ENCODE assay signal across 1 cellular context in the genomic region with DNA sequence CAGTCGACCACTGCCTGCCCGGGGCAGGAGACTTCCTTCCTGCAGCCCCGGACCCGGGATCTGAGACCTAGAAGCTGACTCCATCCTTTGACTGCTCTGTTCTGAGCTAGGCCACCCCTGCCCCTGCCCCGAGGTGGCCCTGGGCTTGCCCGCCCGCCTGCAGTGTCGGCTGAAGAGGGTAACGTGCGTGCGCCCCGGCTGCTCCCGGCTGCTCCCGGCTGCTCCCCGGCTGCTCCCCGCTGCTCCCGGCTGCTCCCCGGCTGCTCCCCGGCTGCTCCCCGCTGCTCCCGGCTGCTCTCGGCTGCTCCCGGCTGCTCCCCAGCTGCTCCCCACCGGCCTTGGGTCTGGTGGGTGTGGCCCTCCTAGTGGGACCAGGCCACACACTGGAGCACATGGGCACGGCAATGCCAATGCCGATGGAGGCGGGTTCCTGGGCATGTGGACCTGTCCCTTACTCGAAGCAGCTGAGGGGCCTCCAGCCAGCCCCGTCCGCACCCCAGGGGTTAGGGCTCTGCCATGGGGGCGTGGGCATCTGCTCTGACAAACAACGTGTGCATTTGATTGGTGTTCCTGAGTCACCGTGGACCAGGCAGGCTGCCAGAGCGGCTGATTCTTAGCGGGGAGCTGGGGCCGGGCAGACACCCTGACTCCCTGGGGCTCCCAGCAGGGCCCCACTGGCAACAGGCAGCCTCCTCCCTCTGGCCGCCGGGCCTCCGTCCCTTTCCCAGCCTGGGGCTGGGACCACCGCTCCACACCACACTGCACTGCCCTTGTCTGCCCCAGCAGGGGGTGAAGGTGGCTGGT.
TF ChIP-seq lines count a peak whose summit lies in the region.

No MANE protein-coding gene starts in this region.

TF ChIP-seq in HepG2, 621 proteins besides CTCF, POLR2A, EP300 and RAD21 (continued from another document and continues in another):
- TF ChIP-seq, protein P1, sequence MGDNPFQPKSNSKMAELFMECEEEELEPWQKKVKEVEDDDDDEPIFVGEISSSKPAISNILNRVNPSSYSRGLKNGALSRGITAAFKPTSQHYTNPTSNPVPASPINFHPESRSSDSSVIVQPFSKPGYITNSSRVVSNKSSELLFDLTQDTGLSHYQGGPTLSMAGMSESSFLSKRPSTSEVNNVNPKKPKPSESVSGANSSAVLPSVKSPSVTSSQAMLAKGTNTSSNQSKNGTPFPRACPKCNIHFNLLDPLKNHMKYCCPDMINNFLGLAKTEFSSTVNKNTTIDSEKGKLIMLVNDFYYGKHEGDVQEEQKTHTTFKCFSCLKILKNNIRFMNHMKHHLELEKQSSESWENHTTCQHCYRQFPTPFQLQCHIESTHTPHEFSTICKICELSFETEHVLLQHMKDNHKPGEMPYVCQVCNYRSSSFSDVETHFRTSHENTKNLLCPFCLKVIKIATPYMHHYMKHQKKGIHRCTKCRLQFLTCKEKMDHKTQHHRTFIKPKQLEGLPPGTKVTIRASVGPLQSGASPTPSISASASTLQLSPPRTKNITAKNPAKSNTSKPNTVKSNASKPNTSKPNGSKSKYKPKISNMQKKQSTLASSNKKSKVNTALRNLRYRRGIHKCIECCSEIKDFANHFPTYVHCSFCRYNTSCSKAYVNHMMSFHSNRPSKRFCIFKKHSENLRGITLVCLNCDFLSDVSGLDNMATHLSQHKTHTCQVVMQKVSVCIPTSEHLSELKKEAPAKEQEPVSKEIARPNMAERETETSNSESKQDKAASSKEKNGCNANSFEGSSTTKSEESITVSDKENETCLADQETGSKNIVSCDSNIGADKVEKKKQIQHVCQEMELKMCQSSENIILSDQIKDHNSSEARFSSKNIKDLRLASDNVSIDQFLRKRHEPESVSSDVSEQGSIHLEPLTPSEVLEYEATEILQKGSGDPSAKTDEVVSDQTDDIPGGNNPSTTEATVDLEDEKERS (CRISPR knock-in tag; IDR thresholded peaks at IDR 0.05) = no peak; the same call in 1 of the 2 replicates
- TF ChIP-seq KLF12 (CRISPR knock-in tag; IDR thresholded peaks at IDR 0.05; ENCODE audit: borderline replicate concordance) = peak; percentile 80; the same call in 1 of the 2 replicates
- peak; percentile 56; the same call in 1 of the 2 replicates for TF ChIP-seq NFYC (CRISPR knock-in tag; IDR thresholded peaks at IDR 0.05)
- 0 out of 2 replicates have a peak, but pooled peaks have one; percentile 43 for TF ChIP-seq KAT8 (CRISPR knock-in tag; IDR thresholded peaks at IDR 0.05)
- TF ChIP-seq ZBTB38 (CRISPR knock-in tag; IDR thresholded peaks at IDR 0.05) = no peak; the same call in 1 of the 2 replicates
- TF ChIP-seq ZNF850 (CRISPR knock-in tag; conservative IDR thresholded peaks at IDR 0.05) = no peak; the same call in 1 of the 2 replicates
- peak; percentile 0; the same call in 1 of the 2 replicates for TF ChIP-seq CENPT (CRISPR knock-in tag; IDR thresholded peaks at IDR 0.05; ENCODE audit: low read depth)
- no peak for TF ChIP-seq JUNB (CRISPR knock-in tag; IDR thresholded peaks at IDR 0.05; ENCODE audit: borderline replicate concordance)
- TF ChIP-seq NR2C2 (CRISPR knock-in tag; IDR thresholded peaks at IDR 0.05; ENCODE audit: borderline replicate concordance) = no peak
- no peak for TF ChIP-seq NFKBIZ (CRISPR knock-in tag; IDR thresholded peaks at IDR 0.05)
- TF ChIP-seq BORCS8-MEF2B (CRISPR knock-in tag; IDR thresholded peaks at IDR 0.05) = peak; percentile 20
- no peak for TF ChIP-seq ZBTB3 (CRISPR knock-in tag; IDR thresholded peaks at IDR 0.05; ENCODE audit: borderline replicate concordance, low read depth)
- TF ChIP-seq HES4 (CRISPR knock-in tag; IDR thresholded peaks at IDR 0.05; ENCODE audit: borderline replicate concordance) = 0 out of 2 replicates have a peak, but pooled peaks have one; percentile 27
- TF ChIP-seq, protein P2, sequence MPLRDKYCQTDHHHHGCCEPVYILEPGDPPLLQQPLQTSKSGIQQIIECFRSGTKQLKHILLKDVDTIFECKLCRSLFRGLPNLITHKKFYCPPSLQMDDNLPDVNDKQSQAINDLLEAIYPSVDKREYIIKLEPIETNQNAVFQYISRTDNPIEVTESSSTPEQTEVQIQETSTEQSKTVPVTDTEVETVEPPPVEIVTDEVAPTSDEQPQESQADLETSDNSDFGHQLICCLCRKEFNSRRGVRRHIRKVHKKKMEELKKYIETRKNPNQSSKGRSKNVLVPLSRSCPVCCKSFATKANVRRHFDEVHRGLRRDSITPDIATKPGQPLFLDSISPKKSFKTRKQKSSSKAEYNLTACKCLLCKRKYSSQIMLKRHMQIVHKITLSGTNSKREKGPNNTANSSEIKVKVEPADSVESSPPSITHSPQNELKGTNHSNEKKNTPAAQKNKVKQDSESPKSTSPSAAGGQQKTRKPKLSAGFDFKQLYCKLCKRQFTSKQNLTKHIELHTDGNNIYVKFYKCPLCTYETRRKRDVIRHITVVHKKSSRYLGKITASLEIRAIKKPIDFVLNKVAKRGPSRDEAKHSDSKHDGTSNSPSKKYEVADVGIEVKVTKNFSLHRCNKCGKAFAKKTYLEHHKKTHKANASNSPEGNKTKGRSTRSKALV (CRISPR knock-in tag; IDR thresholded peaks at IDR 0.05) = no peak
- no peak for TF ChIP-seq CENPX (CRISPR knock-in tag; IDR thresholded peaks at IDR 0.05)
- TF ChIP-seq, protein P3, sequence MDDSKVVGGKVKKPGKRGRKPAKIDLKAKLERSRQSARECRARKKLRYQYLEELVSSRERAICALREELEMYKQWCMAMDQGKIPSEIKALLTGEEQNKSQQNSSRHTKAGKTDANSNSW (CRISPR knock-in tag; IDR thresholded peaks at IDR 0.05; ENCODE audit: borderline replicate concordance) = 0 out of 2 replicates have a peak, but pooled peaks have one; percentile 25
- no peak for TF ChIP-seq HDAC2 (CRISPR knock-in tag; IDR thresholded peaks at IDR 0.05)
- TF ChIP-seq, protein P4, sequence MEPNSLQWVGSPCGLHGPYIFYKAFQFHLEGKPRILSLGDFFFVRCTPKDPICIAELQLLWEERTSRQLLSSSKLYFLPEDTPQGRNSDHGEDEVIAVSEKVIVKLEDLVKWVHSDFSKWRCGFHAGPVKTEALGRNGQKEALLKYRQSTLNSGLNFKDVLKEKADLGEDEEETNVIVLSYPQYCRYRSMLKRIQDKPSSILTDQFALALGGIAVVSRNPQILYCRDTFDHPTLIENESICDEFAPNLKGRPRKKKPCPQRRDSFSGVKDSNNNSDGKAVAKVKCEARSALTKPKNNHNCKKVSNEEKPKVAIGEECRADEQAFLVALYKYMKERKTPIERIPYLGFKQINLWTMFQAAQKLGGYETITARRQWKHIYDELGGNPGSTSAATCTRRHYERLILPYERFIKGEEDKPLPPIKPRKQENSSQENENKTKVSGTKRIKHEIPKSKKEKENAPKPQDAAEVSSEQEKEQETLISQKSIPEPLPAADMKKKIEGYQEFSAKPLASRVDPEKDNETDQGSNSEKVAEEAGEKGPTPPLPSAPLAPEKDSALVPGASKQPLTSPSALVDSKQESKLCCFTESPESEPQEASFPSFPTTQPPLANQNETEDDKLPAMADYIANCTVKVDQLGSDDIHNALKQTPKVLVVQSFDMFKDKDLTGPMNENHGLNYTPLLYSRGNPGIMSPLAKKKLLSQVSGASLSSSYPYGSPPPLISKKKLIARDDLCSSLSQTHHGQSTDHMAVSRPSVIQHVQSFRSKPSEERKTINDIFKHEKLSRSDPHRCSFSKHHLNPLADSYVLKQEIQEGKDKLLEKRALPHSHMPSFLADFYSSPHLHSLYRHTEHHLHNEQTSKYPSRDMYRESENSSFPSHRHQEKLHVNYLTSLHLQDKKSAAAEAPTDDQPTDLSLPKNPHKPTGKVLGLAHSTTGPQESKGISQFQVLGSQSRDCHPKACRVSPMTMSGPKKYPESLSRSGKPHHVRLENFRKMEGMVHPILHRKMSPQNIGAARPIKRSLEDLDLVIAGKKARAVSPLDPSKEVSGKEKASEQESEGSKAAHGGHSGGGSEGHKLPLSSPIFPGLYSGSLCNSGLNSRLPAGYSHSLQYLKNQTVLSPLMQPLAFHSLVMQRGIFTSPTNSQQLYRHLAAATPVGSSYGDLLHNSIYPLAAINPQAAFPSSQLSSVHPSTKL (CRISPR knock-in tag; IDR thresholded peaks at IDR 0.05) = no peak; the same call in 1 of the 2 replicates
- TF ChIP-seq ZNF446 (CRISPR knock-in tag; IDR thresholded peaks at IDR 0.05) = 0 out of 2 replicates have a peak, but pooled peaks have one; percentile 52
- TF ChIP-seq SP5 (CRISPR knock-in tag; IDR thresholded peaks at IDR 0.05; ENCODE audit: borderline replicate concordance, low read depth) = peak; percentile 24; the same call in 1 of the 2 replicates
- TF ChIP-seq ELF4 (CRISPR knock-in tag; IDR thresholded peaks at IDR 0.05; ENCODE audit: borderline replicate concordance) = no peak
- no peak for TF ChIP-seq ZBTB21 (CRISPR knock-in tag; IDR thresholded peaks at IDR 0.05)
- 0 out of 2 replicates have a peak, but pooled peaks have one; percentile 17 for TF ChIP-seq FOSL1 (CRISPR knock-in tag; IDR thresholded peaks at IDR 0.05; ENCODE audit: borderline replicate concordance)
- peak; percentile 18 for TF ChIP-seq ASH2L (IDR thresholded peaks at IDR 0.05; ENCODE audit: insufficient read length, low read depth, low read length)
- peak; percentile 82 for TF ChIP-seq RBM39 (IDR thresholded peaks at IDR 0.05; ENCODE audit: low read depth, low read length, poor library complexity, severe bottlenecking)
- TF ChIP-seq FOXK1 (CRISPR knock-in tag; IDR thresholded peaks at IDR 0.05; ENCODE audit: borderline replicate concordance, low read depth) = peak; percentile 40; the same call in 1 of the 2 replicates
- no peak for TF ChIP-seq ZNF207 (IDR thresholded peaks at IDR 0.05; ENCODE audit: borderline replicate concordance)
- no peak for TF ChIP-seq ZNF17 (CRISPR knock-in tag; IDR thresholded peaks at IDR 0.05)
- TF ChIP-seq, protein P5, sequence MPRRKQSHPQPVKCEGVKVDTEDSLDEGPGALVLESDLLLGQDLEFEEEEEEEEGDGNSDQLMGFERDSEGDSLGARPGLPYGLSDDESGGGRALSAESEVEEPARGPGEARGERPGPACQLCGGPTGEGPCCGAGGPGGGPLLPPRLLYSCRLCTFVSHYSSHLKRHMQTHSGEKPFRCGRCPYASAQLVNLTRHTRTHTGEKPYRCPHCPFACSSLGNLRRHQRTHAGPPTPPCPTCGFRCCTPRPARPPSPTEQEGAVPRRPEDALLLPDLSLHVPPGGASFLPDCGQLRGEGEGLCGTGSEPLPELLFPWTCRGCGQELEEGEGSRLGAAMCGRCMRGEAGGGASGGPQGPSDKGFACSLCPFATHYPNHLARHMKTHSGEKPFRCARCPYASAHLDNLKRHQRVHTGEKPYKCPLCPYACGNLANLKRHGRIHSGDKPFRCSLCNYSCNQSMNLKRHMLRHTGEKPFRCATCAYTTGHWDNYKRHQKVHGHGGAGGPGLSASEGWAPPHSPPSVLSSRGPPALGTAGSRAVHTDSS (CRISPR knock-in tag; conservative IDR thresholded peaks at IDR 0.05) = no peak
- TF ChIP-seq ZNF792 (CRISPR knock-in tag; IDR thresholded peaks at IDR 0.05) = no peak
- no peak for TF ChIP-seq SMC3 (IDR thresholded peaks at IDR 0.05; ENCODE audit: low read length)
- peak; percentile 74 for TF ChIP-seq FOSL2 (CRISPR knock-in tag; IDR thresholded peaks at IDR 0.05)
- no peak for TF ChIP-seq CREB1 (IDR thresholded peaks at IDR 0.05)
- TF ChIP-seq CREB1 (CRISPR knock-in tag; IDR thresholded peaks at IDR 0.05) = no peak
- TF ChIP-seq HMG20B (CRISPR knock-in tag; conservative IDR thresholded peaks at IDR 0.05) = no peak
- TF ChIP-seq ZNF143 (CRISPR knock-in tag; IDR thresholded peaks at IDR 0.05) = 0 out of 2 replicates have a peak, but pooled peaks have one; percentile 26
- TF ChIP-seq, protein P6, sequence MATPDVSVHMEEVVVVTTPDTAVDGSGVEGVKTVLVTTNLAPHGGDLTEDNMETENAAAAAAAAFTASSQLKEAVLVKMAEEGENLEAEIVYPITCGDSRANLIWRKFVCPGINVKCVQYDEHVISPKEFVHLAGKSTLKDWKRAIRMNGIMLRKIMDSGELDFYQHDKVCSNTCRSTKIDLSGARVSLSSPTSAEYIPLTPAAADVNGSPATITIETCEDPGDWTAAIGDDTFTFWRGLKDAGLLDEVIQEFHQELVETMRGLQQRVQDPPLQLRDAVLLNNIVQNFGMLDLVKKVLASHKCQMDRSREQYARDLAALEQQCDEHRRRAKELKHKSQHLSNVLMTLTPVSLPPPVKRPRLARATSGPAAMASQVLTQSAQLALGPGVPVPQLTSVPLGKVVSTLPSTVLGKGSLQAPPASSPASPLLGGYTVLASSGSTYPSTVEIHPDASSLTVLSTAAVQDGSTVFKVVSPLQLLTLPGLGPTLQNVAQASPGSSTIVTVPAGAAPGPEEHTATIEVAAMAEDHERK (CRISPR knock-in tag; IDR thresholded peaks at IDR 0.05; ENCODE audit: low read depth) = no peak
- TF ChIP-seq, protein P7, sequence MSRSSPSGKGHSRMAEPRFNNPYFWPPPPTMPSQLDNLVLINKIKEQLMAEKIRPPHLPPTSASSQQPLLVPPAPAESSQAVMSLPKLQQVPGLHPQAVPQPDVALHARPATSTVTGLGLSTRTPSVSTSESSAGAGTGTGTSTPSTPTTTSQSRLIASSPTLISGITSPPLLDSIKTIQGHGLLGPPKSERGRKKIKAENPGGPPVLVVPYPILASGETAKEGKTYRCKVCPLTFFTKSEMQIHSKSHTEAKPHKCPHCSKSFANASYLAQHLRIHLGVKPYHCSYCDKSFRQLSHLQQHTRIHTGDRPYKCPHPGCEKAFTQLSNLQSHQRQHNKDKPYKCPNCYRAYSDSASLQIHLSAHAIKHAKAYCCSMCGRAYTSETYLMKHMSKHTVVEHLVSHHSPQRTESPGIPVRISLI (CRISPR knock-in tag; IDR thresholded peaks at IDR 0.05; ENCODE audit: borderline replicate concordance) = no peak
- no peak for TF ChIP-seq ZNF7 (CRISPR knock-in tag; IDR thresholded peaks at IDR 0.05)
- no peak for TF ChIP-seq GATA4 (IDR thresholded peaks at IDR 0.05; ENCODE audit: borderline replicate concordance, low read depth)
- TF ChIP-seq, protein P8, sequence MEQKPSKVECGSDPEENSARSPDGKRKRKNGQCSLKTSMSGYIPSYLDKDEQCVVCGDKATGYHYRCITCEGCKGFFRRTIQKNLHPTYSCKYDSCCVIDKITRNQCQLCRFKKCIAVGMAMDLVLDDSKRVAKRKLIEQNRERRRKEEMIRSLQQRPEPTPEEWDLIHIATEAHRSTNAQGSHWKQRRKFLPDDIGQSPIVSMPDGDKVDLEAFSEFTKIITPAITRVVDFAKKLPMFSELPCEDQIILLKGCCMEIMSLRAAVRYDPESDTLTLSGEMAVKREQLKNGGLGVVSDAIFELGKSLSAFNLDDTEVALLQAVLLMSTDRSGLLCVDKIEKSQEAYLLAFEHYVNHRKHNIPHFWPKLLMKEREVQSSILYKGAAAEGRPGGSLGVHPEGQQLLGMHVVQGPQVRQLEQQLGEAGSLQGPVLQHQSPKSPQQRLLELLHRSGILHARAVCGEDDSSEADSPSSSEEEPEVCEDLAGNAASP (CRISPR knock-in tag; IDR thresholded peaks at IDR 0.05; ENCODE audit: borderline replicate concordance) = no peak
- TF ChIP-seq ZNF841 (CRISPR knock-in tag; IDR thresholded peaks at IDR 0.05; ENCODE audit: borderline replicate concordance) = no peak
- TF ChIP-seq, protein P9, sequence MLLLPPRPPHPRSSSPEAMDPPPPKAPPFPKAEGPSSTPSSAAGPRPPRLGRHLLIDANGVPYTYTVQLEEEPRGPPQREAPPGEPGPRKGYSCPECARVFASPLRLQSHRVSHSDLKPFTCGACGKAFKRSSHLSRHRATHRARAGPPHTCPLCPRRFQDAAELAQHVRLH (CRISPR knock-in tag; IDR thresholded peaks at IDR 0.05; ENCODE audit: borderline replicate concordance, low read depth) = no peak
- TF ChIP-seq ZNF101 (CRISPR knock-in tag; IDR thresholded peaks at IDR 0.05; ENCODE audit: borderline replicate concordance, low read depth) = no peak; the same call in 1 of the 2 replicates
